Comparison of ENCODE assay signal across 13 cellular contexts in the genomic region with DNA sequence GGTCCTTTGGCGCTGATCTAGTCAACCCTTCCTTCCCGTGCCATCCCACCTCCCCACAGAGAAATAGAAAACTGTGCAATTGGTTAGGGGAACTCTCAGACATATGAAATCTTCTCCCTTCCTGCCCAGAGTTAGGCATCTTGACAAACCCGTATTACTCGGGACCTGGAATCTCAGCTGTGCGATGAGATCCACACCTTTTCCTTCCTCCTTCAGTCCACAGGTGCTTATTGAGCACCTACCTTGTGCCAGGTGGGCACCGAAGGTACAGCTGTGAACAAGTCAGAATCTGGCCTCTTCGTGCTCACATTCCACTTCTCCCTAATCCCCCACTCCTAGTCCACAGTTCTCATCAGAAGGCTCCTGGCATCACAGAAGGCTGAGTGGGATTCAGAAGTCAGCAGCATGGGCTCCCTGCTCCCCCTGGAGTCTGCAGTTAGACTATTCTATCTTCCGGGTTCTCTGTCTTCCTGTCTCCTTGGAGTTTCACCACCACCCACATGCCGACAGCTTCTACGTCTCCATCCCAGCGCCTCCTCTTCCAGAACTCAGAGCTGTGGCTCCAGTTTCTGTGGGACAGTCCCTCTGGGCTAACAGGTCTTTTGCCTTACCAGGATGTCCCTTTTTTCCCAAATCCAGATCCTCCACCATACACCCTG. TPM values are rescaled to one million over a fixed set of nuclear protein-coding genes. Genes with fewer than 3 reads are reported as not detected.
DNase-seq lines count a peak whose midpoint lies in the region; ATAC-seq and TF ChIP-seq lines count a peak whose summit lies in the region.
"Had no signal": no experiment of that assay in that cellular context is flagged by ENCODE, and none has a peak within 500 bp of the region (broad histone marks: within the 10 kb centered on the region; RNA-seq: fewer than 3 reads in every experiment).

No MANE protein-coding gene starts in this region.

- TF ChIP-seq CTCF in HCT116 (IDR thresholded peaks at IDR 0.05 in 2 of 3, conservative IDR thresholded peaks at IDR 0.05 in 1 of 3; ENCODE audit: borderline replicate concordance in 1 of 3, insufficient read depth in 1 of 3, low read depth in 2 of 3, low read length in 2 of 3) (no peak), neural crest cell (conservative IDR thresholded peaks at IDR 0.05) (peak; percentile 38)

- ATAC-seq in HCT116 (peak; percentile 20), HG03439 (IDR thresholded peaks at IDR 0.05; ENCODE audit: unreplicated experiment) (no peak), GM18519 (IDR thresholded peaks at IDR 0.05; ENCODE audit: low FRiP score, unreplicated experiment) (no peak)

- POLR2A ChIA-PET in HCT116 (lab: Charles Lee): interaction anchor here (1.2 kb wide), 1 partner anchor 86 kb away, joined by 3 read pairs; no protein-coding TSS in a partner anchor

- peaks cover 0 to 9% of the 10 kb centered on the region in 2 experiments; a peak in 2 of 4 replicates for H3K4me1 ChIP-seq in HCT116 (ENCODE audit: control insufficient read depth in 1 of 2, insufficient read depth in 2 of 2, low read length in 2 of 2)

- H3K36me3 Mint-ChIP-seq in activated T-helper 1 cell treated with anti-CD3 and anti-CD28 coated beads, Interleukin-12 subunit alpha, Interleukin-12 subunit beta, Interleukin-2, Interleukin-4 antibody, amounts not matched to agents 30 ng/mL and 10 ng/mL and 1 ng/mL, durations not matched to agents 14 hours and 24 hours and 36 hours (ENCODE audit: low read depth): no peaks in the 10 kb centered on the region
- no peaks in the 10 kb centered on the region for H3K36me3 Mint-ChIP-seq in neural crest cell (ENCODE audit: low read depth)

- no peaks in the 10 kb centered on the region for H4K20me1 ChIP-seq in HCT116 (ENCODE audit: insufficient read depth)

- H3K4me2 ChIP-seq in HCT116 (ENCODE audit: low read length): no peak overlapping the region

- H3K27me3 ChIP-seq in HCT116 (ENCODE audit: insufficient read depth, low read length): no peaks in the 10 kb centered on the region
- H3K27me3 ChIP-seq: thyroid gland had no signal

- no peak overlapping the region for H3K9ac ChIP-seq in HCT116 (ENCODE audit: low read length)

- no peaks in the 10 kb centered on the region for H3K9me2 ChIP-seq in HCT116 (ENCODE audit: insufficient read depth)

- BruUV-seq in HCT116 (replicated peaks; lab: Mats Ljungman, UMichigan): no TSS peak

- H3K27me3 Mint-ChIP-seq in activated T-helper 1 cell treated with anti-CD3 and anti-CD28 coated beads, Interleukin-12 subunit alpha, Interleukin-12 subunit beta, Interleukin-2, Interleukin-4 antibody, amounts not matched to agents 30 ng/mL and 10 ng/mL and 1 ng/mL, durations not matched to agents 14 hours and 24 hours and 36 hours (ENCODE audit: insufficient read depth): peaks cover 16% of the 10 kb centered on the region
- H3K27me3 Mint-ChIP-seq in neural crest cell (ENCODE audit: low read depth): peaks cover 83% of the 10 kb centered on the region

- H3K4me1 Mint-ChIP-seq in activated T-helper 1 cell treated with anti-CD3 and anti-CD28 coated beads, Interleukin-12 subunit alpha, Interleukin-12 subunit beta, Interleukin-2, Interleukin-4 antibody, amounts not matched to agents 30 ng/mL and 10 ng/mL and 1 ng/mL, durations not matched to agents 14 hours and 24 hours and 36 hours (ENCODE audit: low read depth): peaks cover 21% of the 10 kb centered on the region
- H3K4me1 Mint-ChIP-seq in neural crest cell: peaks cover 22% of the 10 kb centered on the region

- no peak for TF ChIP-seq POLR2A in HCT116 (IDR thresholded peaks at IDR 0.05; ENCODE audit: borderline replicate concordance, extremely low read depth, insufficient read depth, insufficient read length)

- no peak overlapping the region for H3K4me3 ChIP-seq in HCT116 (replicated peaks in 1 of 2; ENCODE audit: low read depth in 1 of 2, low read length in 2 of 2)
- H3K4me3 ChIP-seq: thyroid gland had no signal

- CTCF ChIA-PET in HCT116 (lab: Charles Lee): interaction anchor here (1.1 to 5.5 kb wide), 10 partner anchors 9 to 196 kb away, joined by 3 to 67 read pairs (median 8); partner anchors contain the start of gene DMBX1

- no peaks in the 10 kb centered on the region for H3K9me3 ChIP-seq in HCT116 (ENCODE audit: control insufficient read depth in 1 of 2, insufficient read depth in 1 of 2, low read depth in 1 of 2, low read length in 2 of 2)
- H3K9me3 ChIP-seq: neutrophil, thyroid gland had no signal

- peak overlapping the region; percentile 18 for H3K27ac Mint-ChIP-seq in activated T-helper 1 cell treated with anti-CD3 and anti-CD28 coated beads, Interleukin-12 subunit alpha, Interleukin-12 subunit beta, Interleukin-2, Interleukin-4 antibody, amounts not matched to agents 30 ng/mL and 10 ng/mL and 1 ng/mL, durations not matched to agents 14 hours and 24 hours and 36 hours
- no peak overlapping the region for H3K27ac Mint-ChIP-seq in neural crest cell (ENCODE audit: unreplicated experiment)
- H3K27ac Mint-ChIP-seq: activated naive CD8-positive, alpha-beta T cell treated with anti-CD3 and anti-CD28 coated beads, Interleukin-2, amount 50 U/mL, for 24 hours had no signal

- TF ChIP-seq RAD21 in HCT116 (IDR thresholded peaks at IDR 0.05; ENCODE audit: low read depth): no peak

- peak; percentile 9 for DNase-seq in NCI-H2171 treated with DMSO at 0.1 percent for 48 hours (lab: John Stamatoyannopoulos, UW)
- DNase-seq in NCI-H2171 (lab: John Stamatoyannopoulos, UW): no peak
- no peak for DNase-seq in HCT116 (ENCODE audit: low read depth, low spot score)
- DNase-seq in activated T-helper 1 cell treated with anti-CD3 and anti-CD28 coated beads, Interleukin-12 subunit alpha, Interleukin-12 subunit beta, Interleukin-2, Interleukin-4 antibody, amounts not matched to agents 30 ng/mL and 10 ng/mL and 1 ng/mL, durations not matched to agents 14 hours and 24 hours and 36 hours (ENCODE audit: low spot score): no peak
- DNase-seq in neural crest cell (ENCODE audit: low read depth, low spot score): no peak
- DNase-seq in stimulated activated CD8-positive, alpha-beta memory T cell treated with anti-CD3 and anti-CD28 coated beads, Interleukin-4, amount 100 ng/mL, for 48 hours: no peak

- RAD21 ChIA-PET in HCT116 (lab: Charles Lee; ENCODE audit: low non-redundant PET in 1 of 2, low total read pairs in 2 of 2, uncharacterized antibody in 2 of 2, unreplicated experiment in 2 of 2): interaction anchor here (1.0 to 1.7 kb wide), 4 partner anchors 40 to 86 kb away, joined by 3 to 5 read pairs (median 3); no protein-coding TSS in a partner anchor

- no peak overlapping the region for H2AFZ ChIP-seq in HCT116 (ENCODE audit: low read depth, low read length, poor library complexity, severe bottlenecking)

- H3K27ac ChIP-seq in HCT116 (ENCODE audit: low read depth, low read length): no peak overlapping the region
- H3K27ac ChIP-seq: neutrophil, thyroid gland had no signal

- no peaks in the 10 kb centered on the region for H3K9me3 Mint-ChIP-seq in activated T-helper 1 cell treated with anti-CD3 and anti-CD28 coated beads, Interleukin-12 subunit alpha, Interleukin-12 subunit beta, Interleukin-2, Interleukin-4 antibody, amounts not matched to agents 30 ng/mL and 10 ng/mL and 1 ng/mL, durations not matched to agents 14 hours and 24 hours and 36 hours
- no peaks in the 10 kb centered on the region for H3K9me3 Mint-ChIP-seq in neural crest cell
- H3K9me3 Mint-ChIP-seq: activated naive CD8-positive, alpha-beta T cell treated with anti-CD3 and anti-CD28 coated beads, Interleukin-2, amount 50 U/mL, for 24 hours had no signal

- intact Hi-C loops in HCT116 (cut with micrococcal nuclease): loop anchor here (1.0 kb wide), 4 partner anchors 51 to 122 kb away; no protein-coding TSS in a partner anchor
- intact Hi-C loops in activated T-helper 1 cell treated with anti-CD3 and anti-CD28 coated beads, Interleukin-12 subunit alpha, Interleukin-12 subunit beta, Interleukin-2, Interleukin-4 antibody, amounts not matched to agents 30 ng/mL and 10 ng/mL and 1 ng/mL, durations not matched to agents 14 hours and 24 hours and 36 hours (cut with micrococcal nuclease): loop anchor here (1.0 kb wide), 6 partner anchors 39 to 197 kb away; partner anchors contain the start of gene DMBX1

- no peaks in the 10 kb centered on the region for H3K79me2 ChIP-seq in HCT116 (ENCODE audit: insufficient read depth, low read length)

- H3K36me3 ChIP-seq in HCT116 (ENCODE audit: control insufficient read depth in 1 of 2, insufficient read depth in 2 of 2, low read length in 2 of 2): no peaks in the 10 kb centered on the region
- H3K36me3 ChIP-seq: neutrophil, thyroid gland had no signal

- no peak overlapping the region for H3K4me3 Mint-ChIP-seq in activated T-helper 1 cell treated with anti-CD3 and anti-CD28 coated beads, Interleukin-12 subunit alpha, Interleukin-12 subunit beta, Interleukin-2, Interleukin-4 antibody, amounts not matched to agents 30 ng/mL and 10 ng/mL and 1 ng/mL, durations not matched to agents 14 hours and 24 hours and 36 hours
- H3K4me3 Mint-ChIP-seq in neural crest cell: no peak overlapping the region
- H3K4me3 Mint-ChIP-seq: activated CD4-positive, alpha-beta T cell treated with anti-CD3 and anti-CD28 coated beads for 36 hours; activated naive CD8-positive, alpha-beta T cell treated with anti-CD3 and anti-CD28 coated beads, Interleukin-2, amount 50 U/mL, for 24 hours had no signal

TF ChIP-seq in HCT116, 20 proteins besides CTCF, POLR2A, EP300 and RAD21:
- TF ChIP-seq EZH2phosphoT487 (IDR thresholded peaks at IDR 0.05; ENCODE audit: borderline replicate concordance) (no peak), JUND (IDR thresholded peaks at IDR 0.05) (no peak), POLR2AphosphoS5 (IDR thresholded peaks at IDR 0.05; ENCODE audit: low read depth, low read length) (no peak), CEBPB (IDR thresholded peaks at IDR 0.05; ENCODE audit: low read depth) (no peak), SRF (IDR thresholded peaks at IDR 0.05; ENCODE audit: low read depth) (no peak)

RNA-seq across cellular contexts. Expression of gene KNCN, which starts 23.0 kb away (rescaled TPM):
- not detected for total RNA-seq in HCT116 (2021; ENCODE audit: unreplicated experiment)
- polyA plus RNA-seq in HCT116 (2012): not detected in 2 replicates
- not detected in 2 replicates for total RNA-seq in activated T-helper 1 cell treated with anti-CD3 and anti-CD28 coated beads, Interleukin-12 subunit alpha, Interleukin-12 subunit beta, Interleukin-2, Interleukin-4 antibody, amounts not matched to agents 30 ng/mL and 10 ng/mL and 1 ng/mL, durations not matched to agents 14 hours and 24 hours and 36 hours
- total RNA-seq in neural crest cell: not detected in 2 replicates
- total RNA-seq: activated CD4-positive, alpha-beta T cell treated with anti-CD3 and anti-CD28 coated beads for 36 hours; endothelial cell of umbilical vein; thyroid gland had no signal
- polyA plus RNA-seq: endothelial cell of umbilical vein had no signal

RNA-seq across cellular contexts. Expression of gene DMBX1, which starts 38.8 kb away (rescaled TPM):
- total RNA-seq in HCT116 (2021; ENCODE audit: unreplicated experiment) (4.3 TPM), neural crest cell (not detected in 2 replicates)
- 4.1 and 5.3 TPM in 2 replicates for polyA plus RNA-seq in HCT116 (2012)
- not detected in 2 replicates for total RNA-seq in activated T-helper 1 cell treated with anti-CD3 and anti-CD28 coated beads, Interleukin-12 subunit alpha, Interleukin-12 subunit beta, Interleukin-2, Interleukin-4 antibody, amounts not matched to agents 30 ng/mL and 10 ng/mL and 1 ng/mL, durations not matched to agents 14 hours and 24 hours and 36 hours
- total RNA-seq: endothelial cell of umbilical vein, thyroid gland had no signal
- polyA plus RNA-seq: endothelial cell of umbilical vein had no signal
